8 cellular contexts compared by ENCODE assay signal in the genomic region with DNA sequence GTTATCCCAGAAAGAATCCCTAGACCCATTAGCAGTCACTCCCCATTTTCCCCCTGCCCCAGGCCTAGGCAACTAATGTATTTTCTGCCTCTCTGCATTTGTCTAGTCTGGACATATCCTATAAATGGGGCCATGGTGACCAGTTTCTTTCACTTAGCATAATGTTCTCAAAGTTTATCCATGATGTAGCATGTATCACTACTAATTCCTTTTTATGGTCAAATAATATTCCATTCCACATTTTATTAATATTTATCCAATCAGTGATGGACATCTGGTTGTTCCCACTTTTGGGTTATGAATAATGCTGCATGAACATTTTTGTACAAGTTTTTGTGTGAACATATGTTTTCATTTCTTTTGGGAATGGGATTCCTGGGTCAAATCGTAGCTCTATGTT. TPM values are rescaled to one million over a fixed set of nuclear protein-coding genes. Genes with fewer than 3 reads are reported as not detected.
DNase-seq lines count a peak whose midpoint lies in the region; ATAC-seq and TF ChIP-seq lines count a peak whose summit lies in the region.

No MANE protein-coding gene starts in this region.

- peaks cover 5 to 17% (median 17%) of the 10 kb centered on the region in 3 donors for H3K27me3 Mint-ChIP-seq in immature natural killer cell (ENCODE audit: low read depth in 3 of 3)

- no peaks in the 10 kb centered on the region for H3K36me3 ChIP-seq in HUES64 (ENCODE audit: insufficient read depth, low read length)
- H3K36me3 ChIP-seq in adipocyte (ENCODE audit: control insufficient read depth, insufficient read depth, low read length, severe bottlenecking): no peaks in the 10 kb centered on the region
- H3K36me3 ChIP-seq in smooth muscle cell (ENCODE audit: low read depth): no peaks in the 10 kb centered on the region

- H3F3A ChIP-seq in smooth muscle cell (ENCODE audit: low read depth): peaks cover 3% of the 10 kb centered on the region

- H3K27me3 ChIP-seq in HUES64 (ENCODE audit: insufficient read depth, low read length) (peaks cover 12% of the 10 kb centered on the region; the same call in 1 of the 2 replicates), adipocyte (replicated peaks; ENCODE audit: control insufficient read depth, insufficient read depth, low read length) (no peaks in the 10 kb centered on the region), smooth muscle cell (ENCODE audit: low read depth) (no peaks in the 10 kb centered on the region)

- TF ChIP-seq CTCF in smooth muscle cell (IDR thresholded peaks at IDR 0.05; ENCODE audit: borderline replicate concordance, insufficient read depth, poor library complexity, severe bottlenecking): no peak

- H3K4me3 Mint-ChIP-seq in immature natural killer cell: peak overlapping the region; percentile 86 to 95 (median 92)

- no peak overlapping the region for H3K9ac ChIP-seq in HUES64 (ENCODE audit: low read depth, low read length)
- H3K9ac ChIP-seq in adipocyte (ENCODE audit: low read length): peak overlapping the region; percentile 90
- H3K9ac ChIP-seq in smooth muscle cell (ENCODE audit: low read depth): no peak overlapping the region

- H3K9me3 ChIP-seq in HUES64 (ENCODE audit: insufficient read depth, low read depth, low read length) (no peaks in the 10 kb centered on the region), adipocyte (ENCODE audit: control insufficient read depth, low read length) (no peaks in the 10 kb centered on the region), smooth muscle cell (replicated peaks; ENCODE audit: low read depth) (no peaks in the 10 kb centered on the region)

- H3K27ac Mint-ChIP-seq in immature natural killer cell: peak overlapping the region in 1 of 6 donors; percentile 7

- H3K4me3 ChIP-seq in HUES64 (ENCODE audit: low read length) (peak overlapping the region; percentile 74), adipocyte (ENCODE audit: low read length) (peak overlapping the region; percentile 94), smooth muscle cell (peak overlapping the region; percentile 96)

- no peak for DNase-seq in adipocyte (ENCODE audit: low read depth)
- no peak for DNase-seq in immature natural killer cell
- DNase-seq in smooth muscle cell (lab: John Stamatoyannopoulos, UW; ENCODE audit: unreplicated experiment): no peak
- DNase-seq in kidney tubule cell (ENCODE audit: low spot score): no peak
- DNase-seq in NCI-H146 treated with DMSO at 0.1 percent for 48 hours (lab: John Stamatoyannopoulos, UW; ENCODE audit: unreplicated experiment): no peak
- no peak for DNase-seq in SW 1271 (lab: John Stamatoyannopoulos, UW)

- no peak overlapping the region for H2AFZ ChIP-seq in smooth muscle cell (ENCODE audit: low read depth)

- no peaks in the 10 kb centered on the region for H3K9me3 Mint-ChIP-seq in immature natural killer cell

- peaks cover 23 to 36% of the 10 kb centered on the region in 2 donors for H3K4me1 Mint-ChIP-seq in immature natural killer cell

- H4K20me1 ChIP-seq in smooth muscle cell (ENCODE audit: low read depth): peaks cover 47% of the 10 kb centered on the region

- no peak for ATAC-seq in GM21381 (IDR thresholded peaks at IDR 0.05; ENCODE audit: unreplicated experiment)

- H3K27ac ChIP-seq in HUES64 (ENCODE audit: low read depth, low read length) (no peak overlapping the region), smooth muscle cell (ENCODE audit: low read depth) (peak overlapping the region; percentile 94)

- peaks cover 57% of the 10 kb centered on the region for H3K79me2 ChIP-seq in smooth muscle cell (ENCODE audit: low read depth)

- 100% methylated on average over 1 of the region's 1 CpG for WGBS in HUES64
- WGBS in smooth muscle cell (ENCODE audit: low lambda C conversion rate): 89% methylated on average over 1 of the region's 1 CpG

- H3K36me3 Mint-ChIP-seq in immature natural killer cell: peaks cover 0 to 3% (median 0%) of the 10 kb centered on the region in 3 donors

- peak overlapping the region; percentile 97 for H3K4me2 ChIP-seq in smooth muscle cell

- H3K4me1 ChIP-seq in HUES64 (ENCODE audit: insufficient read depth, low read length): peaks cover 21% of the 10 kb centered on the region
- H3K4me1 ChIP-seq in adipocyte (ENCODE audit: control insufficient read depth, insufficient read depth, low read length): peaks cover 22% of the 10 kb centered on the region
- H3K4me1 ChIP-seq in smooth muscle cell (ENCODE audit: low read depth): peaks cover 21% of the 10 kb centered on the region

RNA-seq across cellular contexts. Expression of gene FCHO2, which starts 1.5 kb away (rescaled TPM):
- 5.5 TPM for polyA plus RNA-seq in HUES64 (2013, experiment 1 of 2)
- polyA plus RNA-seq in HUES64 (2013, experiment 2 of 2): 6.8 TPM
- polyA plus RNA-seq in immature natural killer cell (1 to 10 TPM; 2.6 to 5.8 (median 3.4) TPM), smooth muscle cell (4.9 and 6.0 TPM in 2 replicates)
- 16.1 and 27.8 TPM in 2 replicates for total RNA-seq in smooth muscle cell
